ENCODE assay signal across 28 cellular contexts in genomic region chr6:74587386-74587785, GRCh38.
"Had no signal": no experiment of that assay in that cellular context is flagged by ENCODE, and none has a peak within 500 bp of the region (broad histone marks: within the 10 kb centered on the region; RNA-seq: fewer than 3 reads in every experiment).

No MANE protein-coding gene starts in this region.

- H3K9me3 ChIP-seq: lower lobe of right lung, mucosa of descending colon, pancreas, prostate gland, thoracic aorta, tibial artery, uterus had no signal

- H3K27me3 ChIP-seq: left lung, pancreas, spleen, stomach, tibial artery, uterus had no signal

- H3K36me3 Mint-ChIP-seq: naive thymus-derived CD8-positive, alpha-beta T cell; stimulated activated naive B cell treated with anti-CD40 and anti-IgM and Interleukin-4, amounts not matched to agents 10 μg/mL and 1 μg/mL and 100 μg/mL, for 72 hours; type B pancreatic cell had no signal

- H3K4me1 Mint-ChIP-seq: naive thymus-derived CD8-positive, alpha-beta T cell; nephron; stimulated activated naive B cell treated with anti-CD40 and anti-IgM and Interleukin-4, amounts not matched to agents 10 μg/mL and 1 μg/mL and 100 μg/mL, for 72 hours had no signal

- H3K27ac ChIP-seq: left lung, lower lobe of right lung, pancreas, prostate gland, skin epidermis, spleen, stomach, thoracic aorta, tibial artery, uterus had no signal

- ATAC-seq: left colon; left lung; lower lobe of right lung; mucosa of descending colon; naive thymus-derived CD8-positive, alpha-beta T cell; pancreas; right cardiac atrium; sciatic nerve; stimulated activated naive CD8-positive, alpha-beta T cell treated with anti-CD3 and anti-CD28 coated beads, Interleukin-15, Interleukin-2, amounts not matched to agents 100 U/mL and 50 U/mL, for 24 hours had no signal

- H3K4me3 Mint-ChIP-seq: naive thymus-derived CD8-positive, alpha-beta T cell; nephron; neural crest cell; stimulated activated naive B cell treated with anti-CD40 and anti-IgM and Interleukin-4, amounts not matched to agents 10 μg/mL and 1 μg/mL and 100 μg/mL, for 72 hours; type B pancreatic cell had no signal

- H3K27ac Mint-ChIP-seq: naive thymus-derived CD8-positive, alpha-beta T cell; nephron; stimulated activated naive B cell treated with anti-CD40 and anti-IgM and Interleukin-4, amounts not matched to agents 10 μg/mL and 1 μg/mL and 100 μg/mL, for 72 hours; type B pancreatic cell had no signal

- H3K27me3 Mint-ChIP-seq: naive thymus-derived CD8-positive, alpha-beta T cell; stimulated activated naive B cell treated with anti-CD40 and anti-IgM and Interleukin-4, amounts not matched to agents 10 μg/mL and 1 μg/mL and 100 μg/mL, for 72 hours; type B pancreatic cell had no signal

- H3K4me1 ChIP-seq: left lung, lower lobe of right lung, prostate gland, spleen, stomach, tibial artery, uterus had no signal

- H3K4me3 ChIP-seq: left lung, lower lobe of right lung, mucosa of descending colon, pancreas, prostate gland, skin epidermis, spleen, stomach, thoracic aorta, tibial artery, uterus had no signal

- DNase-seq: head of caudate nucleus; hippocampal formation; kidney; left colon; lower lobe of right lung; mammary epithelial cell; midbrain; mucosa of descending colon; naive thymus-derived CD8-positive, alpha-beta T cell; nucleus accumbens; pancreas; retina; right cardiac atrium; spleen; stimulated activated CD4-positive, alpha-beta T cell treated with anti-CD3 and anti-CD28 coated beads, Interleukin-4, amount 100 ng/mL, for 24 hours; stimulated activated naive B cell treated with anti-CD40 and anti-IgM and Interleukin-4, amounts not matched to agents 10 μg/mL and 1 μg/mL and 100 μg/mL, for 72 hours; stimulated activated naive CD8-positive, alpha-beta T cell treated with anti-CD3 and anti-CD28 coated beads, Interleukin-15, Interleukin-2, amounts not matched to agents 100 U/mL and 50 U/mL, for 24 hours; stomach; tibial artery; uterus had no signal

- H3K36me3 ChIP-seq: left lung, lower lobe of right lung, pancreas, prostate gland, spleen, stomach, thoracic aorta, tibial artery, uterus had no signal
